1 cellular context compared by ENCODE assay signal in the genomic region with DNA sequence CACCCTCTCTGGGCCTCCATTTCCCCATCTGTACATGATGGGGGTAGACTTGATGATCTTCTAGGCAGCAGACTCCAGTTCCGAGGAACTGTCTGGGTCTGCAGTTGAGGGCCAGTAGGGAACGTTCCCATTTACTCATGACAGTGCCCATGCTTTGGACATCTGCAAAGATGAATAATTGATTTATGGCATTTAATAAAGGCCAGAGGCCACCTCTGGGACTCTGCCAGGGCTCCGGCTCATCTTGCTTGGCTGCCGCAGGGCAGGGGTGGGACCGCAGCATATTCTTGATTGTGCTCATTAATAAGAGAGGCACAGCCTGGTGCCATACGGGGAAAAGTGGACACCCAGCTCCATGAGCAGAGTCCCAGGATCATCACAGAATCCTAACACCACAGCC.
TF ChIP-seq lines count a peak whose summit lies in the region.

No MANE protein-coding gene starts in this region.

TF ChIP-seq in Ishikawa, 13 proteins besides CTCF, POLR2A, EP300 and RAD21 (continued from another document):
- no peak for TF ChIP-seq REST (IDR thresholded peaks at IDR 0.05; ENCODE audit: low read depth)
- no peak for TF ChIP-seq FOXM1 (IDR thresholded peaks at IDR 0.05; ENCODE audit: borderline replicate concordance, low read depth)
- no peak for TF ChIP-seq EGR1 (IDR thresholded peaks at IDR 0.05)
- peak; percentile 47; the same call in 1 of the 2 replicates for TF ChIP-seq NFIC (IDR thresholded peaks at IDR 0.05)
- no peak for TF ChIP-seq CEBPB (IDR thresholded peaks at IDR 0.05)
